ENCODE assay signal across 32 cellular contexts in the genomic region with DNA sequence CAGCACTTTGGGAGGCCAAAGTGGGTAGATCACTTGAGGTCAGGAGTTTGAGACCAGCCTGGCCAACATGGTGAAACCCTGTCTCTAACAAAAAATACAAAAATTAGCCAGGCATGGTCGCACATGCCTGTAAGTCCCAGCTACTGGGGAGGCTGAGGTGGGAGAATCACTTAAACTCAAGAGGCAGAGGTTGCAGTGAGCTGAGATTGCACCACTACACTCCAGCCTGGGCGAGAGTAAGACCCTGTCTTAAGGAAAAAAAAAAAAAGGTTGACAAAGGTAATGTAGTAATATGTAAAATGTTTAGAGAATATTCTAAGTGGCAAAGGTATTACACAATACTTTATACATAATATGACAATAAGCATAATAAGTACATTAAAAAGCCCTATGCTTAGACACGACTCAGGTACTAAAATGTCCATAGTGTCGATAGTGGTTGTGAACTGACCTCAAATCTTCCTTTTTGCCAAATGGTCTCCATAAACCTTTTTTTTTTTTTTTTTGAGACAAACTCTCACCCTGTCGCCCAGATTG.
"Had no signal": no experiment of that assay in that cellular context is flagged by ENCODE, and none has a peak within 500 bp of the region (broad histone marks: within the 10 kb centered on the region; RNA-seq: fewer than 3 reads in every experiment).

No MANE protein-coding gene starts in this region.

- H3K9me3 Mint-ChIP-seq: activated B cell treated with CpG ODN at 0.5 μM for 24 hours; activated CD4-positive, alpha-beta memory T cell treated with anti-CD3 and anti-CD28 coated beads for 36 hours; activated CD4-positive, alpha-beta T cell treated with anti-CD3 and anti-CD28 coated beads, Interleukin-2, amount 10 ng/mL, durations not matched to agents 24 days and 14 days; activated CD8-positive, alpha-beta T cell treated with anti-CD3 and anti-CD28 coated beads for 36 hours; activated naive CD4-positive, alpha-beta T cell treated with anti-CD3 and anti-CD28 coated beads for 36 hours; activated naive CD4-positive, alpha-beta T cell treated with anti-CD3 and anti-CD28 coated beads, Interleukin-2, amount 50 U/mL, for 72 hours; activated naive CD8-positive, alpha-beta T cell treated with anti-CD3 and anti-CD28 coated beads for 36 hours; activated T-helper 1 cell treated with anti-CD3 and anti-CD28 coated beads, Interleukin-12 subunit alpha, Interleukin-12 subunit beta, Interleukin-2, Interleukin-4 antibody, amounts not matched to agents 30 ng/mL and 10 ng/mL and 1 ng/mL, durations not matched to agents 14 hours and 24 hours and 36 hours; activated T-helper 17 cell treated with anti-CD3 and anti-CD28 coated beads, Interleukin-2, amount 50 U/mL, for 72 hours; T-helper 1 cell treated with Interleukin-12 subunit alpha and Interleukin-12 subunit beta and Interleukin-4 antibody, amounts not matched to agents 30 μg/mL and 1 μg/mL, for 36 hours had no signal

- DNase-seq: activated B cell treated with CpG ODN at 0.5 μM for 24 hours; activated CD4-positive, alpha-beta memory T cell treated with anti-CD3 and anti-CD28 coated beads for 36 hours; activated CD4-positive, alpha-beta T cell treated with anti-CD3 and anti-CD28 coated beads for 4 hours; activated CD4-positive, alpha-beta T cell treated with anti-CD3 and anti-CD28 coated beads, Interleukin-2, amount 10 ng/mL, durations not matched to agents 24 days and 14 days; activated CD4-positive, alpha-beta T cell treated with anti-CD3 and anti-CD28 coated beads, Interleukin-2, amount 50 U/mL, for 1 hour; activated CD4-positive, alpha-beta T cell treated with anti-CD3 and anti-CD28 coated beads, Interleukin-2, amount 50 U/mL, for 4 hours; activated CD4-positive, CD25-positive, alpha-beta regulatory T cell treated with anti-CD3 and anti-CD28 coated beads, Interleukin-2, amount 50 U/mL, for 72 hours; activated CD8-positive, alpha-beta memory T cell treated with anti-CD3 and anti-CD28 coated beads, Interleukin-2, amount 50 U/mL, for 4 hours; activated CD8-positive, alpha-beta T cell treated with anti-CD3 and anti-CD28 coated beads for 36 hours; activated effector memory CD4-positive, alpha-beta T cell treated with anti-CD3 and anti-CD28 coated beads, Interleukin-2, amount 50 U/mL, for 16 hours; activated gamma-delta T cell treated with Interleukin-2 at 50 U/mL for 16 hours; activated naive CD4-positive, alpha-beta T cell; activated naive CD4-positive, alpha-beta T cell treated with anti-CD3 and anti-CD28 coated beads for 36 hours; activated naive CD4-positive, alpha-beta T cell treated with anti-CD3 and anti-CD28 coated beads, Interleukin-2, amount 50 U/mL, for 16 hours; activated naive CD8-positive, alpha-beta T cell treated with anti-CD3 and anti-CD28 coated beads for 36 hours; activated T-cell treated with anti-CD3 and anti-CD28 coated beads for 4 hours; activated T-cell treated with anti-CD3 and anti-CD28 coated beads, Interleukin-2, amount 50 U/mL, for 1 hour; activated T-cell treated with anti-CD3 and anti-CD28 coated beads, Interleukin-2, amount 50 U/mL, for 48 hours; adrenal gland; amniotic stem cell; aorta; body of pancreas; brain microvascular endothelial cell; central memory CD4-positive, alpha-beta T cell; T-helper 1 cell; T-helper 9 cell had no signal

- H3K36me3 ChIP-seq: breast epithelium had no signal

- H3K4me1 Mint-ChIP-seq: activated B cell treated with CpG ODN at 0.5 μM for 24 hours; activated T-helper 17 cell treated with anti-CD3 and anti-CD28 coated beads, Interleukin-2, amount 50 U/mL, for 72 hours had no signal

- ATAC-seq: activated CD8-positive, alpha-beta T cell treated with anti-CD3 and anti-CD28 coated beads for 36 hours; activated naive CD4-positive, alpha-beta T cell treated with anti-CD3 and anti-CD28 coated beads, Interleukin-2, amount 50 U/mL, for 72 hours; activated T-helper 17 cell treated with anti-CD3 and anti-CD28 coated beads, Interleukin-2, amount 50 U/mL, for 72 hours; body of pancreas had no signal

- H3K9me3 ChIP-seq: adrenal gland, body of pancreas, breast epithelium had no signal

- H3K4me3 Mint-ChIP-seq: activated B cell treated with CpG ODN at 0.5 μM for 24 hours; activated CD4-positive, alpha-beta memory T cell treated with anti-CD3 and anti-CD28 coated beads for 36 hours; activated CD4-positive, alpha-beta T cell treated with anti-CD3 and anti-CD28 coated beads, Interleukin-2, amount 10 ng/mL, durations not matched to agents 24 days and 14 days; activated CD8-positive, alpha-beta T cell treated with anti-CD3 and anti-CD28 coated beads for 36 hours; activated naive CD4-positive, alpha-beta T cell treated with anti-CD3 and anti-CD28 coated beads for 36 hours; activated naive CD8-positive, alpha-beta T cell treated with anti-CD3 and anti-CD28 coated beads for 36 hours; activated T-helper 1 cell treated with anti-CD3 and anti-CD28 coated beads, Interleukin-12 subunit alpha, Interleukin-12 subunit beta, Interleukin-2, Interleukin-4 antibody, amounts not matched to agents 30 ng/mL and 10 ng/mL and 1 ng/mL, durations not matched to agents 14 hours and 24 hours and 36 hours; activated T-helper 17 cell treated with anti-CD3 and anti-CD28 coated beads, Interleukin-2, amount 50 U/mL, for 72 hours; T-helper 1 cell treated with Interleukin-12 subunit alpha and Interleukin-12 subunit beta and Interleukin-4 antibody, amounts not matched to agents 30 μg/mL and 1 μg/mL, for 36 hours had no signal

- H3K27me3 ChIP-seq: adrenal gland, body of pancreas, brain microvascular endothelial cell, breast epithelium had no signal

- H3K27me3 Mint-ChIP-seq: activated B cell treated with CpG ODN at 0.5 μM for 24 hours; activated CD4-positive, alpha-beta memory T cell treated with anti-CD3 and anti-CD28 coated beads for 36 hours; activated CD4-positive, alpha-beta T cell treated with anti-CD3 and anti-CD28 coated beads, Interleukin-2, amount 10 ng/mL, durations not matched to agents 24 days and 14 days; activated CD8-positive, alpha-beta T cell treated with anti-CD3 and anti-CD28 coated beads for 36 hours; activated naive CD8-positive, alpha-beta T cell treated with anti-CD3 and anti-CD28 coated beads for 36 hours; activated T-helper 17 cell treated with anti-CD3 and anti-CD28 coated beads, Interleukin-2, amount 50 U/mL, for 72 hours had no signal

- H3K27ac Mint-ChIP-seq: activated B cell treated with CpG ODN at 0.5 μM for 24 hours; activated CD4-positive, alpha-beta T cell treated with anti-CD3 and anti-CD28 coated beads, Interleukin-2, amount 10 ng/mL, durations not matched to agents 24 days and 14 days; activated CD8-positive, alpha-beta T cell treated with anti-CD3 and anti-CD28 coated beads for 36 hours; activated naive CD4-positive, alpha-beta T cell treated with anti-CD3 and anti-CD28 coated beads for 36 hours; activated naive CD8-positive, alpha-beta T cell treated with anti-CD3 and anti-CD28 coated beads for 36 hours; activated T-helper 1 cell treated with anti-CD3 and anti-CD28 coated beads, Interleukin-12 subunit alpha, Interleukin-12 subunit beta, Interleukin-2, Interleukin-4 antibody, amounts not matched to agents 30 ng/mL and 10 ng/mL and 1 ng/mL, durations not matched to agents 14 hours and 24 hours and 36 hours; activated T-helper 17 cell treated with anti-CD3 and anti-CD28 coated beads, Interleukin-2, amount 50 U/mL, for 72 hours; T-helper 1 cell treated with Interleukin-12 subunit alpha and Interleukin-12 subunit beta and Interleukin-4 antibody, amounts not matched to agents 30 μg/mL and 1 μg/mL, for 36 hours had no signal

- H3K4me1 ChIP-seq: breast epithelium had no signal

- H3K27ac ChIP-seq: brain microvascular endothelial cell, breast epithelium, VCaP had no signal

- H3K4me3 ChIP-seq: adrenal gland, body of pancreas, breast epithelium had no signal
